Comparison of ENCODE assay signal across 31 cellular contexts in genomic region chrX:148947399-148948025, GRCh38.
A peak's percentile ranks its signal among the peaks of the same experiment; 100 is the strongest.
DNase-seq lines count a peak whose midpoint lies in the region; ATAC-seq, FAIRE-seq and TF ChIP-seq lines count a peak whose summit lies in the region.
"Had no signal": no experiment of that assay in that cellular context is flagged by ENCODE, and none has a peak within 500 bp of the region (broad histone marks: within the 10 kb centered on the region; RNA-seq: fewer than 3 reads in every experiment).

No MANE protein-coding gene starts in this region.

- ATAC-seq in IMR-90 (ENCODE audit: low read depth) (no peak), GM21423 (IDR thresholded peaks at IDR 0.05; ENCODE audit: unreplicated experiment) (no peak)
- no peak for ATAC-seq in natural killer cell treated with Interleukin-12 subunit alpha and Interleukin-12 subunit beta and Interleukin-15 and Interleukin-18, amount 100 ng/mL, for 72 hours
- ATAC-seq in activated T-helper 17 cell treated with anti-CD3 and anti-CD28 coated beads, Interleukin-2, amount 50 U/mL, for 72 hours (replicated peaks): no peak
- ATAC-seq: psoas muscle had no signal

- no peaks in the 10 kb centered on the region for H3K36me3 ChIP-seq in IMR-90 (ENCODE audit: control insufficient read depth, insufficient read depth, low read length)
- H3K36me3 ChIP-seq: transverse colon had no signal

- no peak for TF ChIP-seq POLR2A in IMR-90 (IDR thresholded peaks at IDR 0.05; ENCODE audit: low read depth, low read length)

- in situ Hi-C loops in IMR-90 (cut with MboI; ENCODE audit: low sequenced_read_pairs): no loop called here

- no peak overlapping the region for H3K23ac ChIP-seq in IMR-90 (ENCODE audit: low read depth, low read length)

- H3K79me1 ChIP-seq in IMR-90 (ENCODE audit: low read depth in 1 of 2, low read length in 2 of 2): no peaks in the 10 kb centered on the region

- no peak overlapping the region for H2AFZ ChIP-seq in IMR-90 (replicated peaks; ENCODE audit: low read length, poor library complexity)

- no peak overlapping the region for H2BK5ac ChIP-seq in IMR-90 (ENCODE audit: low read depth, low read length, poor library complexity, severe bottlenecking)

- H4K8ac ChIP-seq in IMR-90 (ENCODE audit: low read depth in 2 of 2, low read length in 2 of 2): no peak overlapping the region

- no peaks in the 10 kb centered on the region for H3K4me1 ChIP-seq in IMR-90 (ENCODE audit: control insufficient read depth, insufficient read depth, low read length)
- H3K4me1 ChIP-seq: psoas muscle, transverse colon had no signal

- H2BK15ac ChIP-seq in IMR-90 (ENCODE audit: low read depth, low read length): no peak overlapping the region

- H2BK120ac ChIP-seq in IMR-90 (ENCODE audit: low read depth, low read length): no peak overlapping the region

- H3K9me1 ChIP-seq in IMR-90 (ENCODE audit: insufficient read depth, low read length): no peaks in the 10 kb centered on the region

- no peak overlapping the region for H2AK9ac ChIP-seq in IMR-90 (replicated peaks; ENCODE audit: low read depth, low read length, poor library complexity)

- no peak overlapping the region for H3K4ac ChIP-seq in IMR-90 (ENCODE audit: low read depth, low read length)

- H3K27ac Mint-ChIP-seq in natural killer cell treated with Interleukin-12 subunit alpha and Interleukin-12 subunit beta and Interleukin-15 and Interleukin-18, amount 100 ng/mL, for 72 hours: no peak overlapping the region
- H3K27ac Mint-ChIP-seq in activated T-helper 17 cell treated with anti-CD3 and anti-CD28 coated beads, Interleukin-2, amount 50 U/mL, for 72 hours: no peak overlapping the region
- H3K27ac Mint-ChIP-seq: activated CD4-positive, alpha-beta T cell treated with anti-CD3 and anti-CD28 coated beads, Interleukin-2, amount 10 ng/mL, durations not matched to agents 24 days and 14 days; CD8-positive, alpha-beta memory T cell; IgD-negative memory B cell; naive B cell had no signal

- dilution Hi-C loops in IMR-90 (cut with HindIII; ENCODE audit: low sequenced_read_pairs, unreplicated experiment): no loop called here

- no peak overlapping the region for H3K4me2 ChIP-seq in IMR-90 (ENCODE audit: low read depth, low read length)

- H2BK20ac ChIP-seq in IMR-90 (ENCODE audit: low read depth, low read length): no peak overlapping the region

- H3K4me1 Mint-ChIP-seq in natural killer cell treated with Interleukin-12 subunit alpha and Interleukin-12 subunit beta and Interleukin-15 and Interleukin-18, amount 100 ng/mL, for 72 hours (ENCODE audit: low read depth in 2 of 2): no peaks in the 10 kb centered on the region
- no peaks in the 10 kb centered on the region for H3K4me1 Mint-ChIP-seq in activated T-helper 17 cell treated with anti-CD3 and anti-CD28 coated beads, Interleukin-2, amount 50 U/mL, for 72 hours
- H3K4me1 Mint-ChIP-seq: activated CD4-positive, alpha-beta T cell treated with anti-CD3 and anti-CD28 coated beads, Interleukin-2, amount 10 ng/mL, durations not matched to agents 24 days and 14 days; activated naive CD4-positive, alpha-beta T cell treated with anti-CD3 and anti-CD28 coated beads, Interleukin-2, amount 50 U/mL, for 24 hours; CD8-positive, alpha-beta memory T cell; IgD-negative memory B cell; naive B cell had no signal

- H4K5ac ChIP-seq in IMR-90 (ENCODE audit: low read depth, low read length): no peak overlapping the region

- no peaks in the 10 kb centered on the region for H3K27me3 ChIP-seq in IMR-90 (ENCODE audit: control insufficient read depth, insufficient read depth, low read length)
- H3K27me3 ChIP-seq: transverse colon had no signal

- no peak overlapping the region for H3K4me3 ChIP-seq in IMR-90 (ENCODE audit: insufficient read depth, low read depth, low read length)
- H3K4me3 ChIP-seq: coronary artery, psoas muscle, transverse colon had no signal

- no peaks in the 10 kb centered on the region for H4K20me1 ChIP-seq in IMR-90 (ENCODE audit: insufficient read depth, low read length)

- H3K27me3 Mint-ChIP-seq in natural killer cell treated with Interleukin-12 subunit alpha and Interleukin-12 subunit beta and Interleukin-15 and Interleukin-18, amount 100 ng/mL, for 72 hours: peaks cover 0 to 6% of the 10 kb centered on the region in 2 donors
- H3K27me3 Mint-ChIP-seq in activated T-helper 17 cell treated with anti-CD3 and anti-CD28 coated beads, Interleukin-2, amount 50 U/mL, for 72 hours: no peaks in the 10 kb centered on the region
- H3K27me3 Mint-ChIP-seq: activated CD4-positive, alpha-beta T cell treated with anti-CD3 and anti-CD28 coated beads, Interleukin-2, amount 10 ng/mL, durations not matched to agents 24 days and 14 days; activated naive CD4-positive, alpha-beta T cell treated with anti-CD3 and anti-CD28 coated beads, Interleukin-2, amount 50 U/mL, for 24 hours; CD8-positive, alpha-beta memory T cell; IgD-negative memory B cell; naive B cell had no signal

- no peak for TF ChIP-seq RAD21 in IMR-90 (IDR thresholded peaks at IDR 0.05; ENCODE audit: low read length)

- no TSS peak for BruUV-seq in IMR-90 (replicated peaks; lab: Mats Ljungman, UMichigan)

- CTCF ChIA-PET in IMR-90 (lab: Yijun Ruan, JAX): no interaction called here

- peak; percentile 10 to 43 for DNase-seq in AML-193 (lab: John Stamatoyannopoulos, UW)
- no peak for DNase-seq in IMR-90
- peak; percentile 62 for DNase-seq in amniotic epithelial cell (ENCODE audit: low read depth)
- DNase-seq in fibroblast of peridontal ligament (ENCODE audit: extremely low read depth): peak; percentile 18
- DNase-seq in natural killer cell treated with Interleukin-12 subunit alpha and Interleukin-12 subunit beta and Interleukin-15 and Interleukin-18, amount 100 ng/mL, for 72 hours (ENCODE audit: low spot score): no peak
- DNase-seq in RCC 7860 (ENCODE audit: low spot score): no peak
- DNase-seq: ACHN; activated CD4-positive, alpha-beta T cell treated with anti-CD3 and anti-CD28 coated beads, Interleukin-2, amount 10 ng/mL, durations not matched to agents 24 days and 14 days; activated CD8-positive, alpha-beta memory T cell treated with anti-CD3 and anti-CD28 coated beads for 24 hours; activated T-cell treated with anti-CD3 and anti-CD28 coated beads for 4 hours; CD8-positive, alpha-beta memory T cell; effector CD8-positive, alpha-beta T cell; kidney glomerular epithelial cell; midbrain; naive B cell; NCI-H2029; NCI-H524 treated with DMSO at 0.1 percent for 48 hours; NK-92 treated with Interleukin-12 subunit alpha and Interleukin-12 subunit beta, amount 100 ng/mL, for 24 hours; occipital lobe; psoas muscle; SHP77; stimulated activated CD4-positive, alpha-beta T cell treated with anti-CD3 and anti-CD28 coated beads, Interleukin-4, amount 100 ng/mL, for 24 hours; transverse colon had no signal

- H3K4me3 Mint-ChIP-seq in natural killer cell treated with Interleukin-12 subunit alpha and Interleukin-12 subunit beta and Interleukin-15 and Interleukin-18, amount 100 ng/mL, for 72 hours: no peak overlapping the region
- H3K4me3 Mint-ChIP-seq in activated T-helper 17 cell treated with anti-CD3 and anti-CD28 coated beads, Interleukin-2, amount 50 U/mL, for 72 hours: no peak overlapping the region
- H3K4me3 Mint-ChIP-seq: activated CD4-positive, alpha-beta T cell treated with anti-CD3 and anti-CD28 coated beads, Interleukin-2, amount 10 ng/mL, durations not matched to agents 24 days and 14 days; activated naive CD4-positive, alpha-beta T cell treated with anti-CD3 and anti-CD28 coated beads, Interleukin-2, amount 50 U/mL, for 24 hours; CD8-positive, alpha-beta memory T cell; IgD-negative memory B cell; naive B cell had no signal

- H3K18ac ChIP-seq in IMR-90 (ENCODE audit: low read depth, low read length): no peak overlapping the region

- H3K9ac ChIP-seq in IMR-90 (ENCODE audit: low read depth, low read length): no peak overlapping the region

- H3K14ac ChIP-seq in IMR-90 (replicated peaks; ENCODE audit: low read depth, low read length): no peak overlapping the region

- no peak for TF ChIP-seq CTCF in IMR-90 (conservative IDR thresholded peaks at IDR 0.05; ENCODE audit: low read depth, low read length)

- no peak overlapping the region for H2AK5ac ChIP-seq in IMR-90 (ENCODE audit: low read depth, low read length)

- H3K9me3 Mint-ChIP-seq in natural killer cell treated with Interleukin-12 subunit alpha and Interleukin-12 subunit beta and Interleukin-15 and Interleukin-18, amount 100 ng/mL, for 72 hours: no peaks in the 10 kb centered on the region
- H3K9me3 Mint-ChIP-seq in activated T-helper 17 cell treated with anti-CD3 and anti-CD28 coated beads, Interleukin-2, amount 50 U/mL, for 72 hours: no peaks in the 10 kb centered on the region
- H3K9me3 Mint-ChIP-seq: activated CD4-positive, alpha-beta T cell treated with anti-CD3 and anti-CD28 coated beads, Interleukin-2, amount 10 ng/mL, durations not matched to agents 24 days and 14 days; activated naive CD4-positive, alpha-beta T cell treated with anti-CD3 and anti-CD28 coated beads, Interleukin-2, amount 50 U/mL, for 24 hours; CD8-positive, alpha-beta memory T cell; naive B cell had no signal

- no peak overlapping the region for H4K91ac ChIP-seq in IMR-90 (ENCODE audit: insufficient read depth, low read depth, low read length)

- FAIRE-seq in RCC 7860 (lab: Jason Lieb, UNC): no peak
- FAIRE-seq: bronchial epithelial cell, frontal cortex, GM12892 had no signal

- H3K9me3 ChIP-seq in IMR-90 (ENCODE audit: control insufficient read depth, insufficient read depth, low read length): no peaks in the 10 kb centered on the region; the same call in 1 of the 2 replicates
- H3K9me3 ChIP-seq: psoas muscle, transverse colon had no signal

- no CpG with 5 or more reads among the region's 3 CpGs for WGBS in IMR-90 (ENCODE audit: extremely low coverage in 2 of 2, insufficient read length in 1 of 2), 2 experiments

- intact Hi-C loops in IMR-90 (cut with micrococcal nuclease): no loop called here

- POLR2A ChIA-PET in IMR-90 (lab: Charles Lee; ENCODE audit: unreplicated experiment): no interaction called here

- no peak overlapping the region for H3K56ac ChIP-seq in IMR-90 (ENCODE audit: extremely low read depth, insufficient read depth, low read length)

- H3K27ac ChIP-seq in IMR-90 (ENCODE audit: insufficient read depth, low read length): no peak overlapping the region
- H3K27ac ChIP-seq: coronary artery, psoas muscle, transverse colon had no signal

- no peaks in the 10 kb centered on the region for H3K36me3 Mint-ChIP-seq in natural killer cell treated with Interleukin-12 subunit alpha and Interleukin-12 subunit beta and Interleukin-15 and Interleukin-18, amount 100 ng/mL, for 72 hours
- no peaks in the 10 kb centered on the region for H3K36me3 Mint-ChIP-seq in activated T-helper 17 cell treated with anti-CD3 and anti-CD28 coated beads, Interleukin-2, amount 50 U/mL, for 72 hours (ENCODE audit: low read depth)
- H3K36me3 Mint-ChIP-seq: activated naive CD4-positive, alpha-beta T cell treated with anti-CD3 and anti-CD28 coated beads, Interleukin-2, amount 50 U/mL, for 24 hours; CD8-positive, alpha-beta memory T cell; naive B cell had no signal

TF ChIP-seq in IMR-90, 13 proteins besides CTCF, POLR2A, EP300 and RAD21:
- TF ChIP-seq MAFK (IDR thresholded peaks at IDR 0.05; ENCODE audit: low read depth, low read length) (peak; percentile 96), RFX5 (IDR thresholded peaks at IDR 0.05; ENCODE audit: low read depth, low read length) (no peak), CEBPB (IDR thresholded peaks at IDR 0.05; ENCODE audit: low read depth, low read length) (no peak)

Comparison
In these comparisons a context has a peak if more than half of its experiments do, and no peak if none do; other contexts are left out.
1. DNase-seq: peak in AML-193 (2 of 2), amniotic epithelial cell (single experiment) and fibroblast of peridontal ligament (single experiment); none in IMR-90 (single experiment), natural killer cell treated with Interleukin-12 subunit alpha and Interleukin-12 subunit beta and Interleukin-15 and Interleukin-18, amount 100 ng/mL, for 72 hours (single experiment) and RCC 7860 (single experiment).